1 cellular context compared by ENCODE assay signal in genomic region chr4:169659736-169660670, GRCh38.
TF ChIP-seq lines count a peak whose summit lies in the region.

No MANE protein-coding gene starts in this region.

TF ChIP-seq in K562, 482 proteins besides CTCF, POLR2A, EP300 and RAD21 (continued from another document and continues in another):
- peak; percentile 62 for TF ChIP-seq TEAD4 (IDR thresholded peaks at IDR 0.05; ENCODE audit: low read length)
- TF ChIP-seq TEAD4 (CRISPR knock-in tag; IDR thresholded peaks at IDR 0.05; ENCODE audit: borderline replicate concordance): no peak
- TF ChIP-seq NONO (IDR thresholded peaks at IDR 0.05; ENCODE audit: low read depth in 2 of 2, low read length in 1 of 2): 0 out of 4 replicates have a peak, but pooled peaks have one; percentile 4 to 15
- TF ChIP-seq ZNF347 (CRISPR knock-in tag; IDR thresholded peaks at IDR 0.05; ENCODE audit: low read depth): no peak
- TF ChIP-seq PHF21A (IDR thresholded peaks at IDR 0.05; ENCODE audit: borderline replicate concordance, low read depth): no peak
- TF ChIP-seq THRA (IDR thresholded peaks at IDR 0.05): no peak
- TF ChIP-seq THRAP3 (IDR thresholded peaks at IDR 0.05; ENCODE audit: borderline replicate concordance): no peak
- TF ChIP-seq MAX (CRISPR knock-in tag; IDR thresholded peaks at IDR 0.05): no peak
- no peak for TF ChIP-seq NFIX (CRISPR knock-in tag; IDR thresholded peaks at IDR 0.05; ENCODE audit: low read depth)
- no peak for TF ChIP-seq ZZZ3 (IDR thresholded peaks at IDR 0.05)
- TF ChIP-seq TCF3 (CRISPR knock-in tag; IDR thresholded peaks at IDR 0.05): peak; percentile 28; the same call in 1 of the 2 replicates
- no peak for TF ChIP-seq TCFL5 (CRISPR knock-in tag; conservative IDR thresholded peaks at IDR 0.05)
- 0 out of 2 replicates have a peak, but pooled peaks have one; percentile 15 for TF ChIP-seq ZNF407 (IDR thresholded peaks at IDR 0.05; ENCODE audit: low read depth)
- TF ChIP-seq RCOR1 (IDR thresholded peaks at IDR 0.05; ENCODE audit: borderline replicate concordance in 1 of 2, low read depth in 2 of 2, low read length in 2 of 2): peak in 1 of 2 experiments; percentile 85; a peak in 3 of 4 replicates
- 0 out of 2 replicates have a peak, but pooled peaks have one; percentile 36 for TF ChIP-seq GABPB1 (CRISPR knock-in tag; IDR thresholded peaks at IDR 0.05)
- no peak for TF ChIP-seq NFYB (IDR thresholded peaks at IDR 0.05; ENCODE audit: extremely low read depth, insufficient read length)
- no peak for TF ChIP-seq ZNF57 (CRISPR knock-in tag; IDR thresholded peaks at IDR 0.05)
- TF ChIP-seq TBP (optimal IDR thresholded peaks at IDR 0.05; ENCODE audit: low read depth, low read length): peak; percentile 97
- peak in 1 of 2 experiments; percentile 92; a peak in 2 of 4 replicates for TF ChIP-seq CSDE1 (IDR thresholded peaks at IDR 0.05)
- no peak for TF ChIP-seq NR3C1 (CRISPR knock-in tag; IDR thresholded peaks at IDR 0.05)
- TF ChIP-seq PHF8 (IDR thresholded peaks at IDR 0.05; ENCODE audit: borderline replicate concordance, low read length): peak; percentile 38; the same call in 1 of the 2 replicates
- no peak for TF ChIP-seq ZKSCAN1 (IDR thresholded peaks at IDR 0.05; ENCODE audit: low read depth, low read length)
- no peak for TF ChIP-seq ZBTB5 (IDR thresholded peaks at IDR 0.05)
- no peak for TF ChIP-seq ZNF263 (CRISPR knock-in tag; IDR thresholded peaks at IDR 0.05; ENCODE audit: borderline replicate concordance)
- 0 out of 2 replicates have a peak, but pooled peaks have one; percentile 58 for TF ChIP-seq HDAC8 (tag; IDR thresholded peaks at IDR 0.05)
- TF ChIP-seq HNRNPL (IDR thresholded peaks at IDR 0.05; ENCODE audit: low read depth, low read length): no peak
- TF ChIP-seq ATF3 (IDR thresholded peaks at IDR 0.05): peak; percentile 100
- peak; percentile 96 for TF ChIP-seq ATF3 (CRISPR knock-in tag; conservative IDR thresholded peaks at IDR 0.05)
- TF ChIP-seq NRF1 (conservative IDR thresholded peaks at IDR 0.05 in 1 of 2, IDR thresholded peaks at IDR 0.05 in 1 of 2): peak in 1 of 2 experiments; percentile 24; a peak in 1 of 4 replicates
- peak; percentile 4; the same call in 1 of the 2 replicates for TF ChIP-seq AFF4 (CRISPR knock-in tag; IDR thresholded peaks at IDR 0.05)
- peak; percentile 9; the same call in 1 of the 2 replicates for TF ChIP-seq STAT5A (IDR thresholded peaks at IDR 0.05; ENCODE audit: borderline replicate concordance, low read length)
- peak; percentile 91 for TF ChIP-seq CREB1 (IDR thresholded peaks at IDR 0.05)
- peak; percentile 80 for TF ChIP-seq CREB1 (CRISPR knock-in tag; IDR thresholded peaks at IDR 0.05)
- no peak for TF ChIP-seq TSHZ1 (CRISPR knock-in tag; IDR thresholded peaks at IDR 0.05)
- TF ChIP-seq FOSL1 (tag; conservative IDR thresholded peaks at IDR 0.05): peak; percentile 95
- TF ChIP-seq MBD1 (CRISPR knock-in tag; IDR thresholded peaks at IDR 0.05): no peak
- TF ChIP-seq ZNF239 (CRISPR knock-in tag; IDR thresholded peaks at IDR 0.05): no peak
- peak; percentile 98 for TF ChIP-seq MXI1 (IDR thresholded peaks at IDR 0.05; ENCODE audit: low read depth, low read length)
